13 cellular contexts compared by ENCODE assay signal in genomic region chr3:151383956-151384355, GRCh38. TPM values are rescaled to one million over a fixed set of nuclear protein-coding genes. Genes with fewer than 3 reads are reported as not detected.
A peak's percentile ranks its signal among the peaks of the same experiment; 100 is the strongest.
DNase-seq lines count a peak whose midpoint lies in the region; ATAC-seq and TF ChIP-seq lines count a peak whose summit lies in the region.
"Had no signal": no experiment of that assay in that cellular context is flagged by ENCODE, and none has a peak within 500 bp of the region (broad histone marks: within the 10 kb centered on the region; RNA-seq: fewer than 3 reads in every experiment).

No MANE protein-coding gene starts in this region.

- peak; percentile 39 for ATAC-seq in activated naive CD8-positive, alpha-beta T cell treated with anti-CD3 and anti-CD28 coated beads, Interleukin-2, amount 10 ng/mL, durations not matched to agents 7 days and 5 days (ENCODE audit: low read depth)
- ATAC-seq in activated naive CD8-positive, alpha-beta T cell treated with anti-CD3 and anti-CD28 coated beads, Interleukin-2, amount 50 U/mL, for 24 hours, result no peak
- ATAC-seq in HG02938 (IDR thresholded peaks at IDR 0.05; ENCODE audit: unreplicated experiment), result peak; percentile 53
- ATAC-seq: A549 had no signal

- no peaks in the 10 kb centered on the region for H3K27me3 Mint-ChIP-seq in activated naive CD8-positive, alpha-beta T cell treated with anti-CD3 and anti-CD28 coated beads, Interleukin-2, amount 10 ng/mL, durations not matched to agents 7 days and 5 days
- no peaks in the 10 kb centered on the region for H3K27me3 Mint-ChIP-seq in activated naive CD8-positive, alpha-beta T cell treated with anti-CD3 and anti-CD28 coated beads, Interleukin-2, amount 50 U/mL, for 24 hours

- H3K4me1 Mint-ChIP-seq in activated naive CD8-positive, alpha-beta T cell treated with anti-CD3 and anti-CD28 coated beads, Interleukin-2, amount 10 ng/mL, durations not matched to agents 7 days and 5 days, result peaks cover 10% of the 10 kb centered on the region
- peaks cover 11% of the 10 kb centered on the region for H3K4me1 Mint-ChIP-seq in activated naive CD8-positive, alpha-beta T cell treated with anti-CD3 and anti-CD28 coated beads, Interleukin-2, amount 50 U/mL, for 24 hours

- H3K36me3 Mint-ChIP-seq in activated naive CD8-positive, alpha-beta T cell treated with anti-CD3 and anti-CD28 coated beads, Interleukin-2, amount 10 ng/mL, durations not matched to agents 7 days and 5 days, result no peaks in the 10 kb centered on the region
- no peaks in the 10 kb centered on the region for H3K36me3 Mint-ChIP-seq in activated naive CD8-positive, alpha-beta T cell treated with anti-CD3 and anti-CD28 coated beads, Interleukin-2, amount 50 U/mL, for 24 hours (ENCODE audit: low read depth)

- H3K9me3 ChIP-seq in suprapubic skin, result no peaks in the 10 kb centered on the region
- no peaks in the 10 kb centered on the region for H3K9me3 ChIP-seq in HAP-1
- H3K9me3 ChIP-seq: A549 had no signal

- no peak overlapping the region for H3K27ac ChIP-seq in suprapubic skin
- H3K27ac ChIP-seq: A549 had no signal

- H3K9me3 Mint-ChIP-seq in activated naive CD8-positive, alpha-beta T cell treated with anti-CD3 and anti-CD28 coated beads, Interleukin-2, amount 10 ng/mL, durations not matched to agents 7 days and 5 days, result no peaks in the 10 kb centered on the region
- no peaks in the 10 kb centered on the region for H3K9me3 Mint-ChIP-seq in activated naive CD8-positive, alpha-beta T cell treated with anti-CD3 and anti-CD28 coated beads, Interleukin-2, amount 50 U/mL, for 24 hours
- H3K9me3 Mint-ChIP-seq: mesothelial cell of epicardium had no signal

- H3K27me3 ChIP-seq in suprapubic skin (no peaks in the 10 kb centered on the region), HAP-1 (ENCODE audit: low read depth) (peaks cover 3% of the 10 kb centered on the region; the same call in 1 of the 2 replicates)

- WGBS in suprapubic skin, result 34% methylated on average over 3 of the region's 3 CpGs

- H3K36me3 ChIP-seq in suprapubic skin (no peaks in the 10 kb centered on the region), HAP-1 (replicated peaks) (no peaks in the 10 kb centered on the region)

- no peak for TF ChIP-seq EP300 in suprapubic skin (IDR thresholded peaks at IDR 0.05)

- POLR2A ChIA-PET in activated naive CD8-positive, alpha-beta T cell treated with anti-CD3 and anti-CD28 coated beads, Interleukin-2, amount 10 ng/mL, durations not matched to agents 7 days and 5 days (lab: Charles Lee), result no interaction called here

- peak overlapping the region; percentile 44 for H3K4me3 Mint-ChIP-seq in activated naive CD8-positive, alpha-beta T cell treated with anti-CD3 and anti-CD28 coated beads, Interleukin-2, amount 10 ng/mL, durations not matched to agents 7 days and 5 days
- H3K4me3 Mint-ChIP-seq in activated naive CD8-positive, alpha-beta T cell treated with anti-CD3 and anti-CD28 coated beads, Interleukin-2, amount 50 U/mL, for 24 hours, result no peak overlapping the region
- H3K4me3 Mint-ChIP-seq: mesothelial cell of epicardium had no signal

- no peak for DNase-seq in activated naive CD8-positive, alpha-beta T cell treated with anti-CD3 and anti-CD28 coated beads, Interleukin-2, amount 10 ng/mL, durations not matched to agents 7 days and 5 days
- DNase-seq in activated naive CD8-positive, alpha-beta T cell treated with anti-CD3 and anti-CD28 coated beads, Interleukin-2, amount 50 U/mL, for 24 hours, result no peak
- DNase-seq in choroid plexus epithelial cell (ENCODE audit: low read depth) (no peak), suprapubic skin (ENCODE audit: low spot score in 2 of 2) (no peak), activated gamma-delta T cell (lab: John Stamatoyannopoulos, UW) (no peak), NCI-H524 treated with DMSO at 0.1 percent for 48 hours (lab: John Stamatoyannopoulos, UW) (no peak), HAP-1 (ENCODE audit: low spot score in 2 of 2) (no peak)
- DNase-seq: activated CD4-positive, CD25-positive, alpha-beta regulatory T cell treated with anti-CD3 and anti-CD28 coated beads, Interleukin-2, amount 50 U/mL, for 72 hours; NCI-H2081 had no signal

- H3K4me1 ChIP-seq in suprapubic skin (peaks cover 24% of the 10 kb centered on the region), HAP-1 (no peaks in the 10 kb centered on the region)
- H3K4me1 ChIP-seq: A549 had no signal

- in situ Hi-C loops in HAP-1 (cut with MboI; ENCODE audit: low sequenced_read_pairs), result no loop called here

- H3K4me3 ChIP-seq in choroid plexus epithelial cell (ENCODE audit: low read depth, low read length) (peak overlapping the region; percentile 2), suprapubic skin (peak overlapping the region; percentile 24), HAP-1 (no peak overlapping the region)
- H3K4me3 ChIP-seq: A549 had no signal

- TF ChIP-seq CTCF in choroid plexus epithelial cell (conservative IDR thresholded peaks at IDR 0.05; ENCODE audit: low read depth, low read length) (no peak), suprapubic skin (IDR thresholded peaks at IDR 0.05) (no peak)

- no peak for TF ChIP-seq POLR2A in suprapubic skin (IDR thresholded peaks at IDR 0.05)

- no peak overlapping the region for H3K27ac Mint-ChIP-seq in activated naive CD8-positive, alpha-beta T cell treated with anti-CD3 and anti-CD28 coated beads, Interleukin-2, amount 10 ng/mL, durations not matched to agents 7 days and 5 days
- no peak overlapping the region for H3K27ac Mint-ChIP-seq in activated naive CD8-positive, alpha-beta T cell treated with anti-CD3 and anti-CD28 coated beads, Interleukin-2, amount 50 U/mL, for 24 hours
- H3K27ac Mint-ChIP-seq: mesothelial cell of epicardium had no signal

RNA-seq across cellular contexts. Expression of gene P2RY12, which starts 0.6 kb away (rescaled TPM):
- total RNA-seq in activated naive CD8-positive, alpha-beta T cell treated with anti-CD3 and anti-CD28 coated beads, Interleukin-2, amount 10 ng/mL, durations not matched to agents 7 days and 5 days, result not detected
- total RNA-seq in suprapubic skin, result 1 to 10 TPM in 1 of 4 donors, not detected in 3; 1.2 TPM
- total RNA-seq: dermis microvascular lymphatic vessel endothelial cell, mesothelial cell of epicardium had no signal

RNA-seq across cellular contexts. Expression of gene P2RY13, which starts 54.6 kb away (rescaled TPM):
- not detected for total RNA-seq in activated naive CD8-positive, alpha-beta T cell treated with anti-CD3 and anti-CD28 coated beads, Interleukin-2, amount 10 ng/mL, durations not matched to agents 7 days and 5 days
- total RNA-seq in suprapubic skin, result 1 to 10 TPM in 2 of 4 donors, under 1 TPM in 2; 0.53 to 3.4 (median 1.3) TPM
- total RNA-seq: dermis microvascular lymphatic vessel endothelial cell, mesothelial cell of epicardium had no signal
